Comparison of ENCODE assay signal across 3 cellular contexts in genomic region chr4:84549191-84549590, GRCh38. TPM values are rescaled to one million over a fixed set of nuclear protein-coding genes. Genes with fewer than 3 reads are reported as not detected.
"Had no signal": no experiment of that assay in that cellular context is flagged by ENCODE, and none has a peak within 500 bp of the region (broad histone marks: within the 10 kb centered on the region; RNA-seq: fewer than 3 reads in every experiment).

No MANE protein-coding gene starts in this region.

RNA-seq across cellular contexts. Expression of gene CDS1, which starts 33.7 kb away (rescaled TPM):
- total RNA-seq: GM23248 had no signal

RNA-seq across cellular contexts. Expression of gene NKX6-1, which starts 50.1 kb away (rescaled TPM):
- total RNA-seq: H7, HFFc6 had no signal
- polyA plus RNA-seq: GM23248 had no signal
